Comparison of ENCODE assay signal across 14 cellular contexts in the genomic region with DNA sequence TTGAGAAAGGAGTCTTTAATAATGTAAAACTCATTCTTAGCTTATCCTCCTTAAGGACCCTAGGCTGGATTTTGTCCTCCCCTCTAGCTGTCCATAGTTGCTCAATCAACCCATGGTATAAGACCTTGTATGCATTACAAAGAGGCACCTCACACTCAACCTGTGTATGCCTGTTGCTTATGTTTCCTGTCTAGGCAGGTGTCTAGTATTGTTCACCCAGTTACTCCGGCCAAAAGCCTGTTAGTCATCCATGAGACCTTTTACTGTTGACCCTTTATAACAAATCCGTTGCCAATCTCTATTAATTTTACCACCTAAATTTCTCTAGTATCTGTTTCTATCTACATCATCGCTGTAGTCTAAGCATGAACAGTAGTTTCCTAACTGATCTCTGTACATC. TPM values are rescaled to one million over a fixed set of nuclear protein-coding genes. Genes with fewer than 3 reads are reported as not detected.
DNase-seq lines count a peak whose midpoint lies in the region; ATAC-seq and TF ChIP-seq lines count a peak whose summit lies in the region.
"Had no signal": no experiment of that assay in that cellular context is flagged by ENCODE, and none has a peak within 500 bp of the region (broad histone marks: within the 10 kb centered on the region; RNA-seq: fewer than 3 reads in every experiment).

No MANE protein-coding gene starts in this region.

- ATAC-seq in HG02852 (IDR thresholded peaks at IDR 0.05; ENCODE audit: unreplicated experiment) = peak; percentile 30
- peak; percentile 73 for ATAC-seq in PC-3
- ATAC-seq: lower lobe of right lung; stimulated activated naive CD8-positive, alpha-beta T cell treated with anti-CD3 and anti-CD28 coated beads, Interleukin-15, Interleukin-2, amounts not matched to agents 100 U/mL and 50 U/mL, for 24 hours had no signal

- H4K20me1 ChIP-seq in PC-3 (ENCODE audit: low read length) = no peaks in the 10 kb centered on the region

- peak; percentile 19 for DNase-seq in DMS53 (lab: John Stamatoyannopoulos, UW)
- no peak for DNase-seq in DMS53 treated with DMSO at 0.1 percent for 48 hours (lab: John Stamatoyannopoulos, UW; ENCODE audit: unreplicated experiment)
- DNase-seq in PC-3 = peak; percentile 86
- no peak for DNase-seq in NCI-H187 treated with DMSO at 0.1 percent for 48 hours (lab: John Stamatoyannopoulos, UW)
- DNase-seq in G401 (ENCODE audit: low spot score) = no peak
- DNase-seq in activated CD4-positive, alpha-beta T cell treated with anti-CD3 and anti-CD28 coated beads, Interleukin-2, amount 10 ng/mL, durations not matched to agents 7 days and 5 days = no peak
- DNase-seq: 8988T; activated naive CD8-positive, alpha-beta T cell treated with anti-CD3 and anti-CD28 coated beads, Interleukin-2, amount 10 ng/mL, durations not matched to agents 7 days and 5 days; lower lobe of right lung; NCI-H510A treated with DMSO at 0.1 percent for 48 hours; stimulated activated naive CD8-positive, alpha-beta T cell treated with anti-CD3 and anti-CD28 coated beads, Interleukin-15, Interleukin-2, amounts not matched to agents 100 U/mL and 50 U/mL, for 24 hours had no signal

- H3K9me3 Mint-ChIP-seq in activated CD4-positive, alpha-beta T cell treated with anti-CD3 and anti-CD28 coated beads, Interleukin-2, amount 10 ng/mL, durations not matched to agents 7 days and 5 days = peaks cover 6% of the 10 kb centered on the region

- no peak overlapping the region for H3K4me3 Mint-ChIP-seq in activated CD4-positive, alpha-beta T cell treated with anti-CD3 and anti-CD28 coated beads, Interleukin-2, amount 10 ng/mL, durations not matched to agents 7 days and 5 days
- H3K4me3 Mint-ChIP-seq: activated naive CD8-positive, alpha-beta T cell treated with anti-CD3 and anti-CD28 coated beads, Interleukin-2, amount 10 ng/mL, durations not matched to agents 7 days and 5 days had no signal

- H3K27ac ChIP-seq in PC-3 (ENCODE audit: low read length) = 0 out of 2 replicates have a peak overlapping the region, but pooled peaks have one; percentile 4
- H3K27ac ChIP-seq in subcutaneous abdominal adipose tissue (ENCODE audit: low read depth, low read length) = peak overlapping the region; percentile 96
- H3K27ac ChIP-seq: lower lobe of right lung had no signal

- no TSS peak for BruUV-seq in PC-3 (replicated peaks; lab: Mats Ljungman, UMichigan)

- H3K4me2 ChIP-seq in PC-3 (ENCODE audit: low read length) = peak overlapping the region; percentile 86

- no peaks in the 10 kb centered on the region for H3K27me3 Mint-ChIP-seq in activated CD4-positive, alpha-beta T cell treated with anti-CD3 and anti-CD28 coated beads, Interleukin-2, amount 10 ng/mL, durations not matched to agents 7 days and 5 days
- H3K27me3 Mint-ChIP-seq: activated naive CD8-positive, alpha-beta T cell treated with anti-CD3 and anti-CD28 coated beads, Interleukin-2, amount 10 ng/mL, durations not matched to agents 7 days and 5 days had no signal

- no peaks in the 10 kb centered on the region for H3K9me2 ChIP-seq in PC-3 (replicated peaks; ENCODE audit: low read length)

- intact Hi-C loops in PC-3 (cut with micrococcal nuclease) = loop anchor here (5.0 to 10.0 kb wide), 2 partner anchors 830 to 1857 kb away; a partner anchor contains a TSS

- peaks cover 49% of the 10 kb centered on the region for H3K79me2 ChIP-seq in PC-3 (ENCODE audit: low read length)

- peaks cover 14% of the 10 kb centered on the region for H3K36me3 ChIP-seq in PC-3 (ENCODE audit: low read depth, low read length)
- peaks cover 0 to 8% (median 0%) of the 10 kb centered on the region in 5 donors for H3K36me3 ChIP-seq in subcutaneous abdominal adipose tissue (ENCODE audit: control insufficient read depth in 5 of 5, insufficient read depth in 5 of 5, low read length in 5 of 5)
- H3K36me3 ChIP-seq: lower lobe of right lung had no signal

- H3K4me1 ChIP-seq in PC-3 (ENCODE audit: insufficient read depth, low read length) (peaks cover 47% of the 10 kb centered on the region), subcutaneous abdominal adipose tissue (ENCODE audit: control insufficient read depth in 5 of 5, insufficient read depth in 5 of 5, low read length in 5 of 5) (peaks cover 0 to 55% (median 49%) of the 10 kb centered on the region in 5 donors)

- H2AFZ ChIP-seq in PC-3 (ENCODE audit: low read length) = no peak overlapping the region

- peaks cover 23% of the 10 kb centered on the region for H3K36me3 Mint-ChIP-seq in activated CD4-positive, alpha-beta T cell treated with anti-CD3 and anti-CD28 coated beads, Interleukin-2, amount 10 ng/mL, durations not matched to agents 7 days and 5 days (ENCODE audit: low read depth)

- 0 out of 2 replicates have a peak overlapping the region, but pooled peaks have one; percentile 0 for H3K4me3 ChIP-seq in PC-3 (ENCODE audit: low read length)
- no peak overlapping the region for H3K4me3 ChIP-seq in subcutaneous abdominal adipose tissue (ENCODE audit: low read depth in 1 of 5, low read length in 5 of 5)
- H3K4me3 ChIP-seq: esophagus muscularis mucosa, lower lobe of right lung had no signal

- POLR2A ChIA-PET in PC-3 (lab: Charles Lee; ENCODE audit: unreplicated experiment) = interaction anchor here (0.6 kb wide), 1 partner anchor 135 kb away, joined by 4 read pairs; no protein-coding TSS in a partner anchor
- POLR2A ChIA-PET in activated CD4-positive, alpha-beta T cell treated with anti-CD3 and anti-CD28 coated beads, Interleukin-2, amount 10 ng/mL, durations not matched to agents 7 days and 5 days (lab: Charles Lee) = no interaction called here

- in situ Hi-C loops in G401 (cut with HindIII; ENCODE audit: low sequenced_read_pairs) = no loop called here

- no peak overlapping the region for H3K27ac Mint-ChIP-seq in activated CD4-positive, alpha-beta T cell treated with anti-CD3 and anti-CD28 coated beads, Interleukin-2, amount 10 ng/mL, durations not matched to agents 7 days and 5 days
- H3K27ac Mint-ChIP-seq: activated naive CD8-positive, alpha-beta T cell treated with anti-CD3 and anti-CD28 coated beads, Interleukin-2, amount 10 ng/mL, durations not matched to agents 7 days and 5 days had no signal

- H3K27me3 ChIP-seq in PC-3 (ENCODE audit: low read length) (no peaks in the 10 kb centered on the region), subcutaneous abdominal adipose tissue (ENCODE audit: control insufficient read depth in 5 of 5, insufficient read depth in 4 of 5, low read length in 5 of 5) (no peaks in the 10 kb centered on the region)
- H3K27me3 ChIP-seq: esophagus muscularis mucosa had no signal

- CTCF ChIA-PET in PC-3 (lab: Charles Lee) = no interaction called here
- CTCF ChIA-PET in activated CD4-positive, alpha-beta T cell treated with anti-CD3 and anti-CD28 coated beads, Interleukin-2, amount 10 ng/mL, durations not matched to agents 7 days and 5 days (lab: Charles Lee) = interaction anchor here (1.6 kb wide), 1 partner anchor 11 kb away, joined by 6 read pairs; no protein-coding TSS in a partner anchor

- H3K9ac ChIP-seq in PC-3 (ENCODE audit: low read length) (no peak overlapping the region), subcutaneous abdominal adipose tissue (ENCODE audit: low read length in 5 of 5) (peak overlapping the region in 1 of 5 donors; percentile 11)

- no peak for TF ChIP-seq CTCF in PC-3 (conservative IDR thresholded peaks at IDR 0.05; ENCODE audit: low read depth, low read length)

- H3K9me3 ChIP-seq in PC-3 (ENCODE audit: low read length) = no peaks in the 10 kb centered on the region
- H3K9me3 ChIP-seq in subcutaneous abdominal adipose tissue (ENCODE audit: control insufficient read depth in 5 of 5, low read length in 5 of 5) = no peaks in the 10 kb centered on the region
- H3K9me3 ChIP-seq: esophagus muscularis mucosa, lower lobe of right lung had no signal

- H3F3A ChIP-seq in PC-3 (ENCODE audit: low read length, unreplicated experiment) = no peaks in the 10 kb centered on the region

- H3K4me1 Mint-ChIP-seq in activated CD4-positive, alpha-beta T cell treated with anti-CD3 and anti-CD28 coated beads, Interleukin-2, amount 10 ng/mL, durations not matched to agents 7 days and 5 days = peaks cover 41% of the 10 kb centered on the region

RNA-seq across cellular contexts. Expression of a gene that starts 3.7 kb away (rescaled TPM):
- 15.8 and 21.3 TPM in 2 replicates for total RNA-seq in PC-3 (2014; rRNA removed)
- 11.1 and 11.5 TPM in 2 replicates for total RNA-seq in G401 (2014; rRNA removed; shearing (Covaris generic))
- total RNA-seq in activated CD4-positive, alpha-beta T cell treated with anti-CD3 and anti-CD28 coated beads, Interleukin-2, amount 10 ng/mL, durations not matched to agents 7 days and 5 days = 10 to 100 TPM; 15.3 to 16.0 TPM

Comparison
In these comparisons a context has a peak if more than half of its experiments do, and no peak if none do; other contexts are left out.
1. DNase-seq: peak in DMS53 (single experiment) and PC-3 (single experiment); none in DMS53 treated with DMSO at 0.1 percent for 48 hours (single experiment), NCI-H187 treated with DMSO at 0.1 percent for 48 hours (single experiment), G401 (single experiment) and activated CD4-positive, alpha-beta T cell treated with anti-CD3 and anti-CD28 coated beads, Interleukin-2, amount 10 ng/mL, durations not matched to agents 7 days and 5 days (single experiment).